In genomic region chr9:137505421-137506140, GRCh38 we compare ENCODE assay signal across 17 cellular contexts.
"Had no signal": no experiment of that assay in that cellular context is flagged by ENCODE, and none has a peak within 500 bp of the region (broad histone marks: within the 10 kb centered on the region; RNA-seq: fewer than 3 reads in every experiment).

No MANE protein-coding gene starts in this region.

- H3K4me1 ChIP-seq: heart left ventricle had no signal

- H3K27me3 ChIP-seq: dorsolateral prefrontal cortex, heart left ventricle, neutrophil, stomach had no signal

- DNase-seq: cortex of kidney; effector CD8-positive, alpha-beta T cell; heart left ventricle; hippocampal formation; islet precursor cell; mammary epithelial cell; naive thymus-derived CD4-positive, alpha-beta T cell; nephron progenitor cell; stimulated activated CD4-positive, alpha-beta T cell treated with anti-CD3 and anti-CD28 coated beads, Interleukin-12 subunit alpha, Interleukin-12 subunit beta, amount 100 ng/mL, for 4 hours; stimulated activated naive CD4-positive, alpha-beta T cell; substantia nigra; trophoblast cell had no signal

- H3K9me3 ChIP-seq: neutrophil, stomach had no signal

- ATAC-seq: naive thymus-derived CD4-positive, alpha-beta T cell; sciatic nerve had no signal

- H3K4me3 ChIP-seq: dorsolateral prefrontal cortex, heart left ventricle, skin epidermis, stomach had no signal

- H3K27ac ChIP-seq: dorsolateral prefrontal cortex, heart left ventricle, neutrophil, skin epidermis, stomach had no signal

- H3K36me3 ChIP-seq: neutrophil had no signal
